ENCODE assay signal across 12 cellular contexts in genomic region chr16:5070431-5071186, GRCh38. TPM values are rescaled to one million over a fixed set of nuclear protein-coding genes. Genes with fewer than 3 reads are reported as not detected.
DNase-seq lines count a peak whose midpoint lies in the region; ATAC-seq and TF ChIP-seq lines count a peak whose summit lies in the region.
"Had no signal": no experiment of that assay in that cellular context is flagged by ENCODE, and none has a peak within 500 bp of the region (broad histone marks: within the 10 kb centered on the region; RNA-seq: fewer than 3 reads in every experiment).

No MANE protein-coding gene starts in this region.

- H3K36me3 ChIP-seq in heart right ventricle (peaks cover 0 to 25% (median 5%) of the 10 kb centered on the region in 9 donors), heart left ventricle (peaks cover 0 to 25% (median 13%) of the 10 kb centered on the region in 9 donors)
- H3K36me3 ChIP-seq in effector memory CD4-positive, alpha-beta T cell (ENCODE audit: control insufficient read depth, insufficient read depth, low read length), result peaks cover 9% of the 10 kb centered on the region

- peaks cover 6% of the 10 kb centered on the region for H3K36me3 Mint-ChIP-seq in activated naive CD8-positive, alpha-beta T cell treated with anti-CD3 and anti-CD28 coated beads, Interleukin-2, amount 10 ng/mL, durations not matched to agents 7 days and 5 days
- H3K36me3 Mint-ChIP-seq in naive thymus-derived CD8-positive, alpha-beta T cell, result peaks cover 0 to 16% (median 2%) of the 10 kb centered on the region in 3 donors
- H3K36me3 Mint-ChIP-seq in type B pancreatic cell, result peaks cover 4% of the 10 kb centered on the region

- peaks cover 2% of the 10 kb centered on the region for H3K27me3 Mint-ChIP-seq in activated naive CD8-positive, alpha-beta T cell treated with anti-CD3 and anti-CD28 coated beads, Interleukin-2, amount 10 ng/mL, durations not matched to agents 7 days and 5 days
- no peaks in the 10 kb centered on the region for H3K27me3 Mint-ChIP-seq in naive thymus-derived CD8-positive, alpha-beta T cell
- H3K27me3 Mint-ChIP-seq in type B pancreatic cell, result peaks cover 12% of the 10 kb centered on the region

- H3K4me3 Mint-ChIP-seq in activated naive CD8-positive, alpha-beta T cell treated with anti-CD3 and anti-CD28 coated beads, Interleukin-2, amount 10 ng/mL, durations not matched to agents 7 days and 5 days, result no peak overlapping the region
- peak overlapping the region in 9 of 10 donors; percentile 94 to 99 (median 97) for H3K4me3 Mint-ChIP-seq in naive thymus-derived CD8-positive, alpha-beta T cell
- H3K4me3 Mint-ChIP-seq in type B pancreatic cell, result peak overlapping the region; percentile 96

- H3K4me1 ChIP-seq in heart right ventricle, result peaks cover 0 to 20% (median 17%) of the 10 kb centered on the region in 9 donors
- H3K4me1 ChIP-seq in heart left ventricle, result peaks cover 0 to 19% (median 7%) of the 10 kb centered on the region in 12 donors
- H3K4me1 ChIP-seq in effector memory CD4-positive, alpha-beta T cell (ENCODE audit: control insufficient read depth, insufficient read depth, low read length, poor library complexity, severe bottlenecking), result peaks cover 11% of the 10 kb centered on the region

- no peak for TF ChIP-seq POLR2A in heart left ventricle (IDR thresholded peaks at IDR 0.05)

- TF ChIP-seq CTCF in heart right ventricle (IDR thresholded peaks at IDR 0.05), result no peak
- no peak for TF ChIP-seq CTCF in heart left ventricle (IDR thresholded peaks at IDR 0.05)
- TF ChIP-seq CTCF in type B pancreatic cell (conservative IDR thresholded peaks at IDR 0.05), result no peak

- H3K4me1 Mint-ChIP-seq in activated naive CD8-positive, alpha-beta T cell treated with anti-CD3 and anti-CD28 coated beads, Interleukin-2, amount 10 ng/mL, durations not matched to agents 7 days and 5 days, result peaks cover 11% of the 10 kb centered on the region
- peaks cover 25 to 41% (median 31%) of the 10 kb centered on the region in 4 donors for H3K4me1 Mint-ChIP-seq in naive thymus-derived CD8-positive, alpha-beta T cell
- H3K4me1 Mint-ChIP-seq in type B pancreatic cell (ENCODE audit: unreplicated experiment), result peaks cover 9% of the 10 kb centered on the region

- WGBS in heart right ventricle, 2 donors, result 87 to 95% methylated on average over 15 of the region's 15 CpGs
- WGBS in heart left ventricle, 4 donors, result 86 to 95% (median 90%) methylated on average over 15 of the region's 15 CpGs

- intact Hi-C loops in heart right ventricle (cut with DNase I) (loop anchor here in 1 of 10 donors (5.0 kb wide), 1 partner anchor 38 kb away; the partner anchor contains the start of gene NAGPA), heart left ventricle (cut with DNase I) (no loop called here)

- POLR2A ChIA-PET in activated naive CD8-positive, alpha-beta T cell treated with anti-CD3 and anti-CD28 coated beads, Interleukin-2, amount 10 ng/mL, durations not matched to agents 7 days and 5 days (lab: Charles Lee), result interaction anchor here (0.6 to 1.7 kb wide), 2 partner anchors 37 to 497 kb away, joined by 3 to 5 read pairs; partner anchors contain the start of gene NAGPA
- POLR2A ChIA-PET in naive thymus-derived CD8-positive, alpha-beta T cell (lab: Charles Lee), result interaction anchor here (1.2 to 2.3 kb wide), 2 partner anchors 9 to 37 kb away, joined by 3 to 9 read pairs; partner anchors contain the start of gene NAGPA

- H3K27ac ChIP-seq in heart right ventricle (peak overlapping the region in 7 of 10 donors; percentile 61 to 93 (median 82)), heart left ventricle (peak overlapping the region in 4 of 12 donors; percentile 78 to 84 (median 79))
- no peak overlapping the region for H3K27ac ChIP-seq in effector memory CD4-positive, alpha-beta T cell (ENCODE audit: insufficient read depth, low read length, poor library complexity, severe bottlenecking)

- H3K4me3 ChIP-seq in heart right ventricle, result peak overlapping the region in 1 of 10 donors; percentile 86
- peak overlapping the region in 1 of 12 donors; percentile 85 for H3K4me3 ChIP-seq in heart left ventricle
- no peak overlapping the region for H3K4me3 ChIP-seq in effector memory CD4-positive, alpha-beta T cell (ENCODE audit: insufficient read depth, low read depth, low read length, poor library complexity, severe bottlenecking)

- peak overlapping the region; percentile 92 for H3K27ac Mint-ChIP-seq in activated naive CD8-positive, alpha-beta T cell treated with anti-CD3 and anti-CD28 coated beads, Interleukin-2, amount 10 ng/mL, durations not matched to agents 7 days and 5 days
- peak overlapping the region; percentile 94 to 98 (median 97) for H3K27ac Mint-ChIP-seq in naive thymus-derived CD8-positive, alpha-beta T cell
- H3K27ac Mint-ChIP-seq in type B pancreatic cell, result no peak overlapping the region

- H3K9me3 Mint-ChIP-seq in activated naive CD8-positive, alpha-beta T cell treated with anti-CD3 and anti-CD28 coated beads, Interleukin-2, amount 10 ng/mL, durations not matched to agents 7 days and 5 days, result no peaks in the 10 kb centered on the region
- H3K9me3 Mint-ChIP-seq in naive thymus-derived CD8-positive, alpha-beta T cell, result no peaks in the 10 kb centered on the region
- no peaks in the 10 kb centered on the region for H3K9me3 Mint-ChIP-seq in type B pancreatic cell

- H3K27me3 ChIP-seq in heart right ventricle, result no peaks in the 10 kb centered on the region
- H3K27me3 ChIP-seq in heart left ventricle, result no peaks in the 10 kb centered on the region
- H3K27me3 ChIP-seq in effector memory CD4-positive, alpha-beta T cell (replicated peaks; ENCODE audit: control insufficient read depth, insufficient read depth, low read length, poor library complexity, severe bottlenecking), result no peaks in the 10 kb centered on the region

- DNase-seq in heart right ventricle, result no peak
- no peak for DNase-seq in heart left ventricle
- no peak for DNase-seq in activated naive CD8-positive, alpha-beta T cell treated with anti-CD3 and anti-CD28 coated beads, Interleukin-2, amount 10 ng/mL, durations not matched to agents 7 days and 5 days
- no peak for DNase-seq in naive thymus-derived CD8-positive, alpha-beta T cell
- no peak for DNase-seq in type B pancreatic cell (ENCODE audit: extremely low spot score, unreplicated experiment)
- DNase-seq in effector memory CD4-positive, alpha-beta T cell, result no peak
- DNase-seq in COLO829 (ENCODE audit: low spot score), result no peak
- DNase-seq: activated CD4-positive, alpha-beta T cell treated with anti-CD3 and anti-CD28 coated beads, Interleukin-2, amount 50 U/mL, for 4 hours; NCI-H1105; OCI-M1 had no signal

- H3K9me3 ChIP-seq in heart right ventricle (no peaks in the 10 kb centered on the region), heart left ventricle (no peaks in the 10 kb centered on the region)
- no peaks in the 10 kb centered on the region for H3K9me3 ChIP-seq in effector memory CD4-positive, alpha-beta T cell (ENCODE audit: control insufficient read depth, low read length)
- H3K9me3 ChIP-seq: neutrophil had no signal

- ATAC-seq in heart right ventricle, result no peak
- no peak for ATAC-seq in heart left ventricle
- no peak for ATAC-seq in activated naive CD8-positive, alpha-beta T cell treated with anti-CD3 and anti-CD28 coated beads, Interleukin-2, amount 10 ng/mL, durations not matched to agents 7 days and 5 days (ENCODE audit: low read depth)
- ATAC-seq in naive thymus-derived CD8-positive, alpha-beta T cell, result no peak
- ATAC-seq in GM19023 (IDR thresholded peaks at IDR 0.05; ENCODE audit: unreplicated experiment), result no peak

RNA-seq across cellular contexts. Expression of gene ALG1, which starts 1.0 kb away (rescaled TPM):
- total RNA-seq in heart right ventricle (10 to 100 TPM in 2 of 10 donors, 1 to 10 TPM in 8; 4.9 to 13.7 (median 7.9) TPM), heart left ventricle (10 to 100 TPM in 3 of 9 donors, 1 to 10 TPM in 6; 6.5 to 17.1 (median 9.7) TPM), type B pancreatic cell (ENCODE audit: low replicate concordance) (30.4 and 31.0 TPM in 2 replicates)
- polyA plus RNA-seq in heart right ventricle (10 to 100 TPM in 1 of 2 donors, 1 to 10 TPM in 1; 8.6 to 12.2 TPM), heart left ventricle (10 to 100 TPM in 1 of 2 donors, 1 to 10 TPM in 1; 6.0 to 15.3 TPM)
- 10 to 100 TPM; 19.6 to 22.3 TPM for total RNA-seq in activated naive CD8-positive, alpha-beta T cell treated with anti-CD3 and anti-CD28 coated beads, Interleukin-2, amount 10 ng/mL, durations not matched to agents 7 days and 5 days
- 10 to 100 TPM; 22.8 to 27.6 TPM for total RNA-seq in naive thymus-derived CD8-positive, alpha-beta T cell
- 10 to 100 TPM; 23.3 to 25.1 (median 24.3) TPM for polyA plus RNA-seq in naive thymus-derived CD8-positive, alpha-beta T cell

RNA-seq across cellular contexts. Expression of gene C16orf89, which starts 4.9 kb away (rescaled TPM):
- total RNA-seq in heart right ventricle (10 to 100 TPM in 4 of 10 donors, 1 to 10 TPM in 6; 1.1 to 44.9 (median 6.2) TPM), heart left ventricle (10 to 100 TPM in 4 of 9 donors, 1 to 10 TPM in 5; 1.5 to 38.4 (median 6.9) TPM), type B pancreatic cell (ENCODE audit: low replicate concordance) (0.75 and 2.1 TPM in 2 replicates)
- polyA plus RNA-seq in heart right ventricle (1 to 10 TPM in 1 of 2 donors, under 1 TPM in 1; 0.28 to 4.0 TPM), heart left ventricle (1 to 10 TPM in 1 of 2 donors, under 1 TPM in 1; 0.26 to 4.2 TPM)
- not detected for total RNA-seq in activated naive CD8-positive, alpha-beta T cell treated with anti-CD3 and anti-CD28 coated beads, Interleukin-2, amount 10 ng/mL, durations not matched to agents 7 days and 5 days
- not detected for total RNA-seq in naive thymus-derived CD8-positive, alpha-beta T cell
- polyA plus RNA-seq in naive thymus-derived CD8-positive, alpha-beta T cell, result not detected

RNA-seq across cellular contexts. Expression of gene EEF2KMT, which starts 27.0 kb away (rescaled TPM):
- total RNA-seq in heart right ventricle, result 10 to 100 TPM in 1 of 10 donors, 1 to 10 TPM in 9; 3.9 to 10.3 (median 6.3) TPM
- 1 to 10 TPM; 2.6 to 9.2 TPM for polyA plus RNA-seq in heart right ventricle
- 10 to 100 TPM in 1 of 9 donors, 1 to 10 TPM in 8; 6.2 to 10.8 (median 7.2) TPM for total RNA-seq in heart left ventricle
- polyA plus RNA-seq in heart left ventricle, result 10 to 100 TPM in 1 of 2 donors, 1 to 10 TPM in 1; 3.2 to 11.6 TPM
- 10 to 100 TPM; 10.4 to 11.4 TPM for total RNA-seq in activated naive CD8-positive, alpha-beta T cell treated with anti-CD3 and anti-CD28 coated beads, Interleukin-2, amount 10 ng/mL, durations not matched to agents 7 days and 5 days
- 10 to 100 TPM; 11.5 to 11.8 TPM for total RNA-seq in naive thymus-derived CD8-positive, alpha-beta T cell
- polyA plus RNA-seq in naive thymus-derived CD8-positive, alpha-beta T cell, result 10 to 100 TPM; 11.6 to 20.3 (median 12.6) TPM
- 10.1 and 16.5 TPM in 2 replicates for total RNA-seq in type B pancreatic cell (ENCODE audit: low replicate concordance)

RNA-seq across cellular contexts. Expression of gene NAGPA, which starts 36.9 kb away (rescaled TPM):
- total RNA-seq in heart right ventricle (10 to 100 TPM in 1 of 10 donors, 1 to 10 TPM in 9; 4.7 to 11.0 (median 6.1) TPM), heart left ventricle (10 to 100 TPM in 3 of 9 donors, 1 to 10 TPM in 6; 3.8 to 14.6 (median 8.9) TPM), type B pancreatic cell (ENCODE audit: low replicate concordance) (16.8 and 18.0 TPM in 2 replicates)
- polyA plus RNA-seq in heart right ventricle (1 to 10 TPM; 7.3 to 7.5 TPM), heart left ventricle (1 to 10 TPM; 6.4 to 6.5 TPM)
- 10 to 100 TPM; 18.2 to 19.9 TPM for total RNA-seq in activated naive CD8-positive, alpha-beta T cell treated with anti-CD3 and anti-CD28 coated beads, Interleukin-2, amount 10 ng/mL, durations not matched to agents 7 days and 5 days
- total RNA-seq in naive thymus-derived CD8-positive, alpha-beta T cell, result 10 to 100 TPM; 36.7 to 39.0 TPM
- 10 to 100 TPM; 24.8 to 34.1 (median 32.6) TPM for polyA plus RNA-seq in naive thymus-derived CD8-positive, alpha-beta T cell
